In the genomic region with DNA sequence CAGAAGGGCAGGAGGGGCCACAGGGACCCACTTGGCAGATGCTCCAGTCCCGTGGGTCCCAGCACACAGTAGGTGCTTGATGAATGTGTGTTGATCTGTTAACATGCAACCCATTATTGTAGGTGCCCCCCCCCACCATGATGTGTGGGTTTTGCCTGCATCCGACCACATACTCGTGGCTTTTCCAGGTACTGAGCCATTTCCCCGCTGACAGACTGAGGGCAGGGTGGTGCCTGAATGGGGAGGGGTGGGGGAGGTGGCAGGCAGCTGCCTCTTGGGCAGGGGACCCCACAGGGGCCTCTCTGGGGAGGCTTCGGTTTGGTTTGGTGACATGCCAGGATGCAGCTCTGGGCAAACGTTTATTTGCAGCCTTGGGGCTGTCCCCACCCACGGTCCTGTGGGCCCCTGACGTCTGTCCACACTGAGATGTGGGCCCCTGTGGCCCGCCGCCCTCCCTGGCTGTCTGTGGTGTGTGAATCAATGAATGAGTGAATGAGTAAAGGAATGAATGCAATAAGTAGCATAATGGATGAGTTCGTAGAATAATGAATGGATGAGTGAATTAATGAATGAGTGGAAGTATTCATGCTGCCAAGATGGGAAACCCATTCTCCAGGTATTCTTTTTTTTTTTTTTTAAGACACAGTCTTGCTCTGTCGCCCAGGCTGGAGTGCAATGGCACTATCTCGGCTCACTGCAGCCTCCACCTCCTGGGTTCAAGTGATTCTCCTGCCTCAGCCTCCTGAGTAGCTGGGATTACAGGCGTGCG, we compare ENCODE assay signal across 8 cellular contexts. TPM values are rescaled to one million over a fixed set of nuclear protein-coding genes. Genes with fewer than 3 reads are reported as not detected.
DNase-seq lines count a peak whose midpoint lies in the region; ATAC-seq and TF ChIP-seq lines count a peak whose summit lies in the region.

No MANE protein-coding gene starts in this region.

- TF ChIP-seq CTCF in WTC11 (IDR thresholded peaks at IDR 0.05) (no peak), brain microvascular endothelial cell (IDR thresholded peaks at IDR 0.05; ENCODE audit: low read depth, low read length, missing control alignments) (no peak), upper lobe of right lung (IDR thresholded peaks at IDR 0.05) (no peak), lower leg skin (IDR thresholded peaks at IDR 0.05) (no peak)

- CTCF ChIA-PET in WTC11 (lab: Charles Lee), result interaction anchor here (1.0 kb wide), 1 partner anchor 98 kb away, joined by 3 read pairs; no protein-coding TSS in a partner anchor

- peak overlapping the region; percentile 90 for H3K27ac Mint-ChIP-seq in WTC11

- H2BK12ac ChIP-seq in trophoblast cell (ENCODE audit: low read length), result peak overlapping the region; percentile 77

- H4K91ac ChIP-seq in trophoblast cell (ENCODE audit: low read depth, low read length), result peak overlapping the region; percentile 78

- peaks cover 57% of the 10 kb centered on the region for H3K4me1 Mint-ChIP-seq in WTC11

- H3K4me3 ChIP-seq in brain microvascular endothelial cell (ENCODE audit: low read depth, low read length) (no peak overlapping the region), trophoblast cell (ENCODE audit: low read depth, low read length) (no peak overlapping the region), upper lobe of right lung (no peak overlapping the region), lower leg skin (ENCODE audit: low read depth, poor library complexity, severe bottlenecking) (no peak overlapping the region)

- H3K79me1 ChIP-seq in trophoblast cell (ENCODE audit: low read length), result peaks cover 58% of the 10 kb centered on the region

- peak overlapping the region; percentile 67 for H2BK120ac ChIP-seq in trophoblast cell (ENCODE audit: insufficient read depth, low read length, poor library complexity)

- H3K36me3 ChIP-seq in brain microvascular endothelial cell (replicated peaks), result no peaks in the 10 kb centered on the region
- no peaks in the 10 kb centered on the region for H3K36me3 ChIP-seq in trophoblast cell (ENCODE audit: control insufficient read depth in 1 of 2, insufficient read depth in 2 of 2, low read length in 2 of 2)
- H3K36me3 ChIP-seq in upper lobe of right lung, result no peaks in the 10 kb centered on the region

- H3K9ac ChIP-seq in trophoblast cell (ENCODE audit: low read length), result no peak overlapping the region

- H3K4me2 ChIP-seq in trophoblast cell (ENCODE audit: low read length), result no peak overlapping the region

- POLR2A ChIA-PET in WTC11 (lab: Charles Lee), result no interaction called here

- H3K9me3 ChIP-seq in trophoblast cell (ENCODE audit: insufficient read depth, low read depth, low read length) (peaks cover 4% of the 10 kb centered on the region), upper lobe of right lung (no peaks in the 10 kb centered on the region)

- H3K27me3 ChIP-seq in brain microvascular endothelial cell (replicated peaks) (no peaks in the 10 kb centered on the region), trophoblast cell (ENCODE audit: insufficient read depth, low read length) (no peaks in the 10 kb centered on the region), upper lobe of right lung (no peaks in the 10 kb centered on the region)

- peak overlapping the region; percentile 16 for H2BK5ac ChIP-seq in trophoblast cell (ENCODE audit: low read depth, low read length, poor library complexity)

- no peaks in the 10 kb centered on the region for H3K36me3 Mint-ChIP-seq in WTC11

- H3K4me3 Mint-ChIP-seq in WTC11, result peak overlapping the region; percentile 83

- in situ Hi-C loops in brain microvascular endothelial cell (cut with HindIII; ENCODE audit: low pct_ligation_motif_present, low sequenced_read_pairs), result no loop called here

- no peak overlapping the region for H4K8ac ChIP-seq in trophoblast cell (ENCODE audit: low read depth, low read length)

- DNase-seq in WTC11 (ENCODE audit: low spot score) (no peak), brain microvascular endothelial cell (peak; percentile 37), trophoblast cell (no peak), upper lobe of right lung (no peak), NCI-H510A (lab: John Stamatoyannopoulos, UW) (no peak), lower leg skin (ENCODE audit: low spot score in 2 of 2) (no peak)

- no peak overlapping the region for H4K12ac ChIP-seq in trophoblast cell (ENCODE audit: low read depth, low read length)

- TF ChIP-seq POLR2A in lower leg skin (IDR thresholded peaks at IDR 0.05), result no peak

- H3K18ac ChIP-seq in trophoblast cell (ENCODE audit: low read length), result no peak overlapping the region

- no peak overlapping the region for H2AFZ ChIP-seq in trophoblast cell (ENCODE audit: insufficient read depth, low read length, poor library complexity)

- no peak overlapping the region for H3K4ac ChIP-seq in trophoblast cell (ENCODE audit: low read depth, low read length)

- peak overlapping the region; percentile 33 for H3K14ac ChIP-seq in trophoblast cell (ENCODE audit: low read length)

- WGBS in trophoblast cell (ENCODE audit: extremely low coverage, insufficient coverage, insufficient read length), result 100% methylated on average over 1 of the region's 15 CpGs
- WGBS in lower leg skin, 2 donors, result 31 to 34% methylated on average over 15 of the region's 15 CpGs

- H3K4me1 ChIP-seq in trophoblast cell (ENCODE audit: control insufficient read depth in 1 of 2, insufficient read depth in 2 of 2, low read length in 2 of 2) (peaks cover 44 to 46% of the 10 kb centered on the region in 2 experiments), upper lobe of right lung (peaks cover 14% of the 10 kb centered on the region)

- intact Hi-C loops in upper lobe of right lung (cut with DNase I), result no loop called here
- intact Hi-C loops in lower leg skin (cut with DNase I; ENCODE audit: low total_unique reads), result no loop called here

- H3K27ac ChIP-seq in brain microvascular endothelial cell (no peak overlapping the region), trophoblast cell (ENCODE audit: low read depth, low read length) (no peak overlapping the region), upper lobe of right lung (peak overlapping the region; percentile 55)

- ATAC-seq in HG02571 (IDR thresholded peaks at IDR 0.05; ENCODE audit: unreplicated experiment) (peak; percentile 39), WTC11 (no peak), upper lobe of right lung (no peak), GM18867 (IDR thresholded peaks at IDR 0.05; ENCODE audit: unreplicated experiment) (no peak)

- peaks cover 16% of the 10 kb centered on the region for H3K79me2 ChIP-seq in trophoblast cell (ENCODE audit: control insufficient read depth, insufficient read depth, low read length, poor library complexity)

- no peak overlapping the region for H3K23ac ChIP-seq in trophoblast cell (ENCODE audit: low read length)

- H2AK5ac ChIP-seq in trophoblast cell (ENCODE audit: low read length), result peak overlapping the region; percentile 78

- peaks cover 6% of the 10 kb centered on the region for H3K27me3 Mint-ChIP-seq in WTC11 (ENCODE audit: low read depth)

- no peaks in the 10 kb centered on the region for H3K9me3 Mint-ChIP-seq in WTC11

TF ChIP-seq in WTC11, 78 proteins besides CTCF, POLR2A, EP300 and RAD21:
- no peak for TF ChIP-seq ELF4 (CRISPR knock-in tag; IDR thresholded peaks at IDR 0.05; ENCODE audit: low read depth)
- TF ChIP-seq, protein P1, sequence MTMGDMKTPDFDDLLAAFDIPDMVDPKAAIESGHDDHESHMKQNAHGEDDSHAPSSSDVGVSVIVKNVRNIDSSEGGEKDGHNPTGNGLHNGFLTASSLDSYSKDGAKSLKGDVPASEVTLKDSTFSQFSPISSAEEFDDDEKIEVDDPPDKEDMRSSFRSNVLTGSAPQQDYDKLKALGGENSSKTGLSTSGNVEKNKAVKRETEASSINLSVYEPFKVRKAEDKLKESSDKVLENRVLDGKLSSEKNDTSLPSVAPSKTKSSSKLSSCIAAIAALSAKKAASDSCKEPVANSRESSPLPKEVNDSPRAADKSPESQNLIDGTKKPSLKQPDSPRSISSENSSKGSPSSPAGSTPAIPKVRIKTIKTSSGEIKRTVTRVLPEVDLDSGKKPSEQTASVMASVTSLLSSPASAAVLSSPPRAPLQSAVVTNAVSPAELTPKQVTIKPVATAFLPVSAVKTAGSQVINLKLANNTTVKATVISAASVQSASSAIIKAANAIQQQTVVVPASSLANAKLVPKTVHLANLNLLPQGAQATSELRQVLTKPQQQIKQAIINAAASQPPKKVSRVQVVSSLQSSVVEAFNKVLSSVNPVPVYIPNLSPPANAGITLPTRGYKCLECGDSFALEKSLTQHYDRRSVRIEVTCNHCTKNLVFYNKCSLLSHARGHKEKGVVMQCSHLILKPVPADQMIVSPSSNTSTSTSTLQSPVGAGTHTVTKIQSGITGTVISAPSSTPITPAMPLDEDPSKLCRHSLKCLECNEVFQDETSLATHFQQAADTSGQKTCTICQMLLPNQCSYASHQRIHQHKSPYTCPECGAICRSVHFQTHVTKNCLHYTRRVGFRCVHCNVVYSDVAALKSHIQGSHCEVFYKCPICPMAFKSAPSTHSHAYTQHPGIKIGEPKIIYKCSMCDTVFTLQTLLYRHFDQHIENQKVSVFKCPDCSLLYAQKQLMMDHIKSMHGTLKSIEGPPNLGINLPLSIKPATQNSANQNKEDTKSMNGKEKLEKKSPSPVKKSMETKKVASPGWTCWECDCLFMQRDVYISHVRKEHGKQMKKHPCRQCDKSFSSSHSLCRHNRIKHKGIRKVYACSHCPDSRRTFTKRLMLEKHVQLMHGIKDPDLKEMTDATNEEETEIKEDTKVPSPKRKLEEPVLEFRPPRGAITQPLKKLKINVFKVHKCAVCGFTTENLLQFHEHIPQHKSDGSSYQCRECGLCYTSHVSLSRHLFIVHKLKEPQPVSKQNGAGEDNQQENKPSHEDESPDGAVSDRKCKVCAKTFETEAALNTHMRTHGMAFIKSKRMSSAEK (CRISPR knock-in tag; IDR thresholded peaks at IDR 0.05; ENCODE audit: borderline replicate concordance), result no peak

RNA-seq across cellular contexts. Expression of gene JUND, which starts 9.0 kb away (rescaled TPM):
- 121 to 137 TPM (median 133 TPM) in 3 replicates for total RNA-seq in WTC11 (2021)
- polyA plus RNA-seq in trophoblast cell (2013), result 224 and 256 TPM in 2 replicates
- total RNA-seq in upper lobe of right lung, result 204 TPM
- total RNA-seq in lower leg skin, result 100 to 1,000 TPM; 337 to 886 (median 413) TPM

RNA-seq across cellular contexts. Expression of gene IQCN, which starts 16.2 kb away (rescaled TPM):
- 0.46 to 1.0 TPM (median 0.61 TPM) in 3 replicates for total RNA-seq in WTC11 (2021)
- 1.7 and 1.8 TPM in 2 replicates for polyA plus RNA-seq in trophoblast cell (2013)
- 4.9 TPM for total RNA-seq in upper lobe of right lung
- 1 to 10 TPM in 3 of 4 donors, under 1 TPM in 1; 0.97 to 5.9 (median 3.1) TPM for total RNA-seq in lower leg skin

RNA-seq across cellular contexts. Expression of gene LSM4, which starts 32.4 kb away (rescaled TPM):
- total RNA-seq in WTC11 (2021), result 373 to 434 TPM (median 409 TPM) in 3 replicates
- 216 and 223 TPM in 2 replicates for polyA plus RNA-seq in trophoblast cell (2013)
- 76.9 TPM for total RNA-seq in upper lobe of right lung
- total RNA-seq in lower leg skin, result 100 to 1,000 TPM in 2 of 4 donors, 10 to 100 TPM in 2; 59.7 to 149 (median 105) TPM

RNA-seq across cellular contexts. Expression of gene PGPEP1, which starts 50.0 kb away (rescaled TPM):
- total RNA-seq in WTC11 (2021) (39.2 to 68.1 TPM (median 40.8 TPM) in 3 replicates), upper lobe of right lung (40.8 TPM), lower leg skin (1 to 10 TPM; 2.4 to 7.1 (median 4.8) TPM)
- 46.5 and 56.5 TPM in 2 replicates for polyA plus RNA-seq in trophoblast cell (2013)
